In the genomic region with DNA sequence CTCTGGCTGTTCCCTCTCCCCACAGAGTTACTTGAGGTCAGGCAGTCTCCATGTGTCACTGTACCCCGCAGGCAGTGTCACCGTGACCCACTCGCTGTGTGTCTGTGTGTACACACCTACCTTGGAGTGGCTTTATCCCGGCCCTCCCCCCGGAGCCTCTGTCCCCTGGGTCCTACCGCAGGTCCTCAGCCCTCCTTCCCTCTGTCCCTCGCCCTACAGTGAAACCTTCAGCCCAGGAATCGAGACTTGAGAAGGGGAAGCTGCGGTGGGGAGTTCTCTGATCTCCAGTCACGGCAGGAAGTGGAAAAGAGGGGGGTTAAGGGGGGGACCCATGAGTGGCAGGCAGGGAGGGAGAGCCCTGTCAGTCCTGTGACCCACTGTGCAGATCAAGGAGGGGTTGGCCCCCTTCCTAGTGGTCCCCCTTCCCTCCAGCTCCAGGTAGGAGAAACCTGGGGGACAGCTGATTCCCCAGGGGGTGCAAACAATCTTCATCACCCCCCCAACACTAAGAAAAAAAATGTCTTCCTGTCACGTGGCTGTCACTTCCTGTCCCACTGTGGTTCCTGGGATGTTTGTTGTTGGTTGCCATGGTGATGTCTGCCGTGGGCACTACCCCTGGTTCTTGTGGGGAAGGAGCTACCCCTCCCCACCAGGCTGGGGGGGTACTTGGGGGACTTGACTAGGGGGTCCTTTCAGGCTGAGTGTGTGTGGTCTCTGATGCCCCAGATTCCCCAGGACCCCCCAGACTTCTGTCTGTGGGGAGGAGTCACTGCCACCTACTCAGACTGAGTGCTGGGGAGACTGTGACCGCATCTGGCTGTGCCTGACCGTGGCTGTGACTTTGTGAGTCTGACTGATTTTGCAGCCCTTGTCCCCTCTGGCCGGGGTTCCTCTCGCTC, we compare ENCODE assay signal across 8 cellular contexts. TPM values are rescaled to one million over a fixed set of nuclear protein-coding genes. Genes with fewer than 3 reads are reported as not detected.
DNase-seq lines count a peak whose midpoint lies in the region; ATAC-seq and TF ChIP-seq lines count a peak whose summit lies in the region.

No MANE protein-coding gene starts in this region.

- TF ChIP-seq POLR2A in prostate gland (IDR thresholded peaks at IDR 0.05) = no peak

- intact Hi-C loops in prostate gland (cut with DNase I) = no loop called here

- CTCF ChIA-PET in RWPE1 (lab: Yijun Ruan, JAX) = interaction anchor here (0.6 kb wide), 1 partner anchor 1136 kb away, joined by 4 read pairs; no protein-coding TSS in a partner anchor

- H3K9me3 Mint-ChIP-seq in type B pancreatic cell = no peaks in the 10 kb centered on the region

- no peaks in the 10 kb centered on the region for H3K9me3 ChIP-seq in prostate gland

- H3K36me3 ChIP-seq in prostate gland = no peaks in the 10 kb centered on the region

- H3K27ac ChIP-seq in RWPE1 (peak overlapping the region; percentile 99), prostate gland (peak overlapping the region; percentile 58 to 64)

- no peaks in the 10 kb centered on the region for H3K36me3 Mint-ChIP-seq in type B pancreatic cell

- 19% methylated on average over 16 of the region's 16 CpGs for WGBS in prostate gland

- POLR2A ChIA-PET in RWPE1 (lab: Yijun Ruan, JAX; ENCODE audit: low non-redundant PET) = no interaction called here

- peaks cover 60% of the 10 kb centered on the region for H3K4me1 Mint-ChIP-seq in type B pancreatic cell (ENCODE audit: unreplicated experiment)

- no peaks in the 10 kb centered on the region for H3K27me3 ChIP-seq in prostate gland (replicated peaks; ENCODE audit: insufficient read depth)

- peak; percentile 60 for DNase-seq in NCI-H1436 (lab: John Stamatoyannopoulos, UW)
- DNase-seq in NCI-H1436 treated with DMSO at 0.1 percent for 48 hours (lab: John Stamatoyannopoulos, UW) = no peak
- DNase-seq in RWPE1 (ENCODE audit: low spot score) = peak; percentile 73
- DNase-seq in activated effector memory CD4-positive, alpha-beta T cell treated with Interleukin-2 at 50 U/mL for 16 hours = peak; percentile 85
- DNase-seq in foreskin melanocyte = peak; percentile 89
- DNase-seq in prostate gland (ENCODE audit: low spot score) = no peak
- no peak for DNase-seq in type B pancreatic cell (ENCODE audit: extremely low spot score, unreplicated experiment)

- TF ChIP-seq CTCF in RWPE1 (conservative IDR thresholded peaks at IDR 0.05; ENCODE audit: low read depth) (no peak), prostate gland (IDR thresholded peaks at IDR 0.05) (no peak), type B pancreatic cell (conservative IDR thresholded peaks at IDR 0.05) (no peak)

- peak overlapping the region; percentile 1 to 19 for H3K4me3 ChIP-seq in prostate gland

- peak; percentile 38 for ATAC-seq in HG03025 (IDR thresholded peaks at IDR 0.05; ENCODE audit: low FRiP score, unreplicated experiment)

- H3K4me1 ChIP-seq in prostate gland (replicated peaks) = peaks cover 31% of the 10 kb centered on the region

- H3K27me3 Mint-ChIP-seq in type B pancreatic cell = no peaks in the 10 kb centered on the region

- H3K27ac Mint-ChIP-seq in type B pancreatic cell = peak overlapping the region; percentile 73

- H3K4me3 Mint-ChIP-seq in type B pancreatic cell = peak overlapping the region; percentile 68

RNA-seq across cellular contexts. Expression of a gene that starts 13.7 kb away (rescaled TPM):
- total RNA-seq in prostate gland = 10 to 100 TPM; 24.4 to 70.6 TPM
- total RNA-seq in type B pancreatic cell (ENCODE audit: low replicate concordance) = 23.8 and 34.3 TPM in 2 replicates

RNA-seq across cellular contexts. Expression of a gene that starts 35.0 kb away (rescaled TPM):
- total RNA-seq in prostate gland (10 to 100 TPM in 1 of 2 donors, 1 to 10 TPM in 1; 2.1 to 10.3 TPM), type B pancreatic cell (ENCODE audit: low replicate concordance) (23.2 and 50.3 TPM in 2 replicates)

RNA-seq across cellular contexts. Expression of a gene that starts 41.9 kb away (rescaled TPM):
- total RNA-seq in prostate gland (1 to 10 TPM in 1 of 2 donors, under 1 TPM in 1; 0.82 to 5.3 TPM), type B pancreatic cell (ENCODE audit: low replicate concordance) (0.36 and 0.43 TPM in 2 replicates)

Comparison
In these comparisons a context has a peak if more than half of its experiments do, and no peak if none do; other contexts are left out.
1. DNase-seq: peak in NCI-H1436 (single experiment), RWPE1 (single experiment), activated effector memory CD4-positive, alpha-beta T cell treated with Interleukin-2 at 50 U/mL for 16 hours (single experiment) and foreskin melanocyte (single experiment); none in NCI-H1436 treated with DMSO at 0.1 percent for 48 hours (single experiment), prostate gland (single experiment) and type B pancreatic cell (single experiment).